35 cellular contexts compared by ENCODE assay signal in the genomic region with DNA sequence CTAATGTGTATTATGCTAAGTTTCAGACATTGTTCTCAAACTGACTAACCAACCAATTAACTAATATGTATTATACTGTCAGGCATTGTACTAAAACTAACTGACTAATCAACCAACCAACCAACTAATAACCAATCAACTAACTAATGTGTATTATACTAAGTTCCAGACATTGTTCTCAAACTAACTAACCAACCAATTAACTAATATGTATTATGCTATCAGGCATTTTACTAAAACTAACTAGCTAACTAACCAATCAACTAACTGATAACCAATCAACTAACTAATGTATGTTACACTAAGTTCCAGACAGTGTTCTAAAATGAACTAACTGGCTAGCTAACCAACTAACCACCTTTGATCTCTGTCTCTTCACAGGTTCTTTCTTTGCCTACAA.
"Had no signal": no experiment of that assay in that cellular context is flagged by ENCODE, and none has a peak within 500 bp of the region (broad histone marks: within the 10 kb centered on the region; RNA-seq: fewer than 3 reads in every experiment).

No MANE protein-coding gene starts in this region.

- H3K36me3 ChIP-seq: MG63 had no signal

- H3K27me3 ChIP-seq: MG63 had no signal

- DNase-seq: Kasumi-1, MG63, MM.1S, MV-4-11, NCI-H1048, NCI-H1092, NCI-H1092 treated with DMSO at 0.1 percent for 48 hours, NCI-H1105, NCI-H1105 treated with DMSO at 0.1 percent for 48 hours, NCI-H1417, NCI-H1417 treated with DMSO at 0.1 percent for 48 hours, NCI-H1436, NCI-H1436 treated with DMSO at 0.1 percent for 48 hours, NCI-H146, NCI-H1694, NCI-H1694 treated with DMSO at 0.1 percent for 48 hours, NCI-H187, NCI-H187 treated with DMSO at 0.1 percent for 48 hours, NCI-H1930, NCI-H2029, NCI-H2029 treated with DMSO at 0.1 percent for 48 hours, NCI-H2081, NCI-H2081 treated with DMSO at 0.1 percent for 48 hours, NCI-H2107, NCI-H2171, NCI-H2171 treated with DMSO at 0.1 percent for 48 hours, NCI-H2227 treated with DMSO at 0.1 percent for 48 hours, NCI-H226, NCI-H345, NCI-H446, NCI-H446 treated with DMSO at 0.1 percent for 48 hours, NCI-H510A, NCI-H510A treated with DMSO at 0.1 percent for 48 hours, NCI-H524, NCI-H524 treated with DMSO at 0.1 percent for 48 hours had no signal

- H3K4me3 ChIP-seq: MG63 had no signal

- H3K9me3 ChIP-seq: MG63 had no signal
